Comparison of ENCODE assay signal across 11 cellular contexts in the genomic region with DNA sequence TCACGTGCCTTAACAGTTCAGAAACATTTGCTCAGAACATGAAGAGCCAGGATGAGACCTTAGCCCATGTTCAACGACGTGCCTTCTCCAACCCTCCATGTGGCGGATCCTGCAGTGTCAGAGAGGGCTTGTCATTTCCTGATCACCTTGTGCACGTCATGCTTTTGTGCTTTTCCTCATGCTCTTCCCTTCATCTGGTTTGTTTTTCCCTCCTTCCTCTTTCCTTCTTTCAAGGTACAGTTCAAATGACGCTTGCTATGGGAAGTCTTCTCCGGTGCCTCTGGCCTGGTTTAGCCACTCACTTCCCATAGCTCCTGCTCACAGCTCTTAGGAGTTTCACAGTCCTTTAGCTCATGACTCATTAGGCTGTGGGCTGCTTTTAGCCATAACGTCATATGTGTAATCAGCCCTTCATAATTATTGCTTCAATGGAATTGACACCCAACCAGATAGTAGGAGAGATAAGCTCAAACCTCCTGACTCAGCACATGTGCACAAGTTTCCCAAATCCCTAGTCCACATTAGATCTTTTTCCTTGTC.
DNase-seq lines count a peak whose midpoint lies in the region; TF ChIP-seq lines count a peak whose summit lies in the region.
"Had no signal": no experiment of that assay in that cellular context is flagged by ENCODE, and none has a peak within 500 bp of the region (broad histone marks: within the 10 kb centered on the region; RNA-seq: fewer than 3 reads in every experiment).

No MANE protein-coding gene starts in this region.

- H3K4me1 Mint-ChIP-seq in chondrocyte (ENCODE audit: low read depth) = peaks cover 15% of the 10 kb centered on the region
- H3K4me1 Mint-ChIP-seq: memory B cell had no signal

- H2AFZ ChIP-seq in trophoblast cell (ENCODE audit: insufficient read depth, low read length, poor library complexity) = no peak overlapping the region

- H3K4me3 Mint-ChIP-seq in chondrocyte (ENCODE audit: unreplicated experiment) = no peak overlapping the region
- H3K4me3 Mint-ChIP-seq: memory B cell had no signal

- H3K4ac ChIP-seq in trophoblast cell (ENCODE audit: low read depth, low read length) = no peak overlapping the region

- no peak overlapping the region for H3K14ac ChIP-seq in trophoblast cell (ENCODE audit: low read length)

- TF ChIP-seq CTCF in chondrocyte (IDR thresholded peaks at IDR 0.05) = no peak

- no peaks in the 10 kb centered on the region for H3K36me3 Mint-ChIP-seq in chondrocyte (ENCODE audit: low read depth)

- H3K4me2 ChIP-seq in trophoblast cell (ENCODE audit: low read length) = no peak overlapping the region

- H2BK120ac ChIP-seq in trophoblast cell (ENCODE audit: insufficient read depth, low read length, poor library complexity) = no peak overlapping the region

- WGBS in trophoblast cell (ENCODE audit: extremely low coverage, insufficient coverage, insufficient read length) = no CpG with 5 or more reads among the region's 8 CpGs

- H3K79me1 ChIP-seq in trophoblast cell (ENCODE audit: low read length) = no peaks in the 10 kb centered on the region

- H3K27me3 Mint-ChIP-seq in chondrocyte (ENCODE audit: low read depth) = no peaks in the 10 kb centered on the region

- H2BK12ac ChIP-seq in trophoblast cell (ENCODE audit: low read length) = no peak overlapping the region

- no peak overlapping the region for H4K91ac ChIP-seq in trophoblast cell (ENCODE audit: low read depth, low read length)

- H3K79me2 ChIP-seq in trophoblast cell (ENCODE audit: control insufficient read depth, insufficient read depth, low read length, poor library complexity) = no peaks in the 10 kb centered on the region

- no peaks in the 10 kb centered on the region for H3K36me3 ChIP-seq in trophoblast cell (ENCODE audit: control insufficient read depth in 1 of 2, insufficient read depth in 2 of 2, low read length in 2 of 2)
- H3K36me3 ChIP-seq: tibial nerve had no signal

- H3K4me3 ChIP-seq in trophoblast cell (ENCODE audit: low read depth, low read length) = no peak overlapping the region
- H3K4me3 ChIP-seq: tibial nerve had no signal

- H3K18ac ChIP-seq in trophoblast cell (ENCODE audit: low read length) = no peak overlapping the region

- H4K8ac ChIP-seq in trophoblast cell (ENCODE audit: low read depth, low read length) = no peak overlapping the region

- no peak overlapping the region for H3K9ac ChIP-seq in trophoblast cell (ENCODE audit: low read length)

- H2AK5ac ChIP-seq in trophoblast cell (ENCODE audit: low read length) = no peak overlapping the region

- no peak overlapping the region for H2BK5ac ChIP-seq in trophoblast cell (ENCODE audit: low read depth, low read length, poor library complexity)

- H3K23ac ChIP-seq in trophoblast cell (ENCODE audit: low read length) = no peak overlapping the region

- H3K4me1 ChIP-seq in trophoblast cell (ENCODE audit: control insufficient read depth in 1 of 2, insufficient read depth in 2 of 2, low read length in 2 of 2) = peaks cover 3% of the 10 kb centered on the region in 2 experiments

- H3K9me3 ChIP-seq in trophoblast cell (ENCODE audit: insufficient read depth, low read depth, low read length) = no peaks in the 10 kb centered on the region
- H3K9me3 ChIP-seq: tibial nerve had no signal

- H3K27me3 ChIP-seq in trophoblast cell (ENCODE audit: insufficient read depth, low read length) = no peaks in the 10 kb centered on the region
- H3K27me3 ChIP-seq: tibial nerve had no signal

- no peaks in the 10 kb centered on the region for H3K9me3 Mint-ChIP-seq in chondrocyte (ENCODE audit: low read depth)
- H3K9me3 Mint-ChIP-seq: memory B cell had no signal

- H3K27ac Mint-ChIP-seq in chondrocyte (ENCODE audit: unreplicated experiment) = peak overlapping the region; percentile 7
- H3K27ac Mint-ChIP-seq: memory B cell had no signal

- no peak overlapping the region for H4K12ac ChIP-seq in trophoblast cell (ENCODE audit: low read depth, low read length)

- DNase-seq in NCI-H510A (lab: John Stamatoyannopoulos, UW) = peak; percentile 43
- no peak for DNase-seq in NCI-H510A treated with DMSO at 0.1 percent for 48 hours (lab: John Stamatoyannopoulos, UW)
- DNase-seq in NCI-H2029 treated with DMSO at 0.1 percent for 48 hours (lab: John Stamatoyannopoulos, UW) = peak; percentile 65
- DNase-seq in chondrocyte (ENCODE audit: low spot score) = no peak
- DNase-seq in trophoblast cell = peak; percentile 7 to 39
- DNase-seq in stimulated activated naive CD4-positive, alpha-beta T cell (lab: John Stamatoyannopoulos, UW) = no peak
- DNase-seq in midbrain (lab: John Stamatoyannopoulos, UW) = no peak
- no peak for DNase-seq in activated CD4-positive, alpha-beta T cell treated with anti-CD3 and anti-CD28 coated beads, Interleukin-2, amount 50 U/mL, for 1 hour
- DNase-seq: AML-193 had no signal

- no peak overlapping the region for H3K27ac ChIP-seq in trophoblast cell (ENCODE audit: low read depth, low read length)
- H3K27ac ChIP-seq: tibial nerve had no signal

Comparison
In these comparisons a context has a peak if more than half of its experiments do, and no peak if none do; other contexts are left out.
1. DNase-seq: peak in NCI-H510A (single experiment), NCI-H2029 treated with DMSO at 0.1 percent for 48 hours (single experiment) and trophoblast cell (2 of 2); none in NCI-H510A treated with DMSO at 0.1 percent for 48 hours (single experiment), chondrocyte (single experiment), stimulated activated naive CD4-positive, alpha-beta T cell (0 of 6), midbrain (single experiment) and activated CD4-positive, alpha-beta T cell treated with anti-CD3 and anti-CD28 coated beads, Interleukin-2, amount 50 U/mL, for 1 hour (single experiment).